1 cellular context compared by ENCODE assay signal in the genomic region with DNA sequence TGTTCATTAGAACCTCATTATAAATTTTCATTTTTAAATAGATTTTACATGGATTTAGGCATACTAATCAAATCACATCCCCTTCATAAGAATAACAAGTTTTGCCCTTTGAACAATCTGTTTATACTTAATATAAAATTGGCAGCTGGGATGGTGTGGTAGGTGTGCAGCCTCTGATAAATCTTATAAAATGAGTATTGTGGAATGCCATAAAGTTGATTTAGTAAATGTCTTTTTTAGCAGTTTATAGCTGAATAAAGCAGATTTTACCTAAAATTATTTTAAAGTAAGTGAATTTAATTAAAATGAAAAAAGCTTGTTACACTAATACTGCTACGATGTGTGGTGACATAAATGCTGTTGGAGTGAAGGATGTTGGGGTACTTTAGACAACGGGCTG.
TF ChIP-seq lines count a peak whose summit lies in the region.

No MANE protein-coding gene starts in this region.

TF ChIP-seq in K562, 482 proteins besides CTCF, POLR2A, EP300 and RAD21:
- TF ChIP-seq, protein P1, sequence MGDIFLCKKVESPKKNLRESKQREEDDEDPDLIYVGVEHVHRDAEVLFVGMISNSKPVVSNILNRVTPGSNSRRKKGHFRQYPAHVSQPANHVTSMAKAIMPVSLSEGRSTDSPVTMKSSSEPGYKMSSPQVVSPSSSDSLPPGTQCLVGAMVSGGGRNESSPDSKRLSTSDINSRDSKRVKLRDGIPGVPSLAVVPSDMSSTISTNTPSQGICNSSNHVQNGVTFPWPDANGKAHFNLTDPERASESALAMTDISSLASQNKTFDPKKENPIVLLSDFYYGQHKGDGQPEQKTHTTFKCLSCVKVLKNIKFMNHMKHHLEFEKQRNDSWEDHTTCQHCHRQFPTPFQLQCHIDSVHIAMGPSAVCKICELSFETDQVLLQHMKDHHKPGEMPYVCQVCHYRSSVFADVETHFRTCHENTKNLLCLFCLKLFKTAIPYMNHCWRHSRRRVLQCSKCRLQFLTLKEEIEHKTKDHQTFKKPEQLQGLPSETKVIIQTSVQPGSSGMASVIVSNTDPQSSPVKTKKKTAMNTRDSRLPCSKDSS (IDR thresholded peaks at IDR 0.05; ENCODE audit: low read depth, partially characterized antibody): no peak
- TF ChIP-seq SMC3 (conservative IDR thresholded peaks at IDR 0.05; ENCODE audit: insufficient read depth, low read depth, low read length) (no peak), ILF3 (IDR thresholded peaks at IDR 0.05; ENCODE audit: borderline replicate concordance) (0 out of 2 replicates have a peak, but pooled peaks have one; percentile 18), RBM22 (IDR thresholded peaks at IDR 0.05; ENCODE audit: low read depth, low read length, poor library complexity, severe bottlenecking) (peak; percentile 96), RBM15 (IDR thresholded peaks at IDR 0.05; ENCODE audit: insufficient read depth, low read length) (no peak), NFIX (CRISPR knock-in tag; IDR thresholded peaks at IDR 0.05; ENCODE audit: low read depth) (no peak), ADNP (tag; IDR thresholded peaks at IDR 0.05) (no peak), ASH1L (IDR thresholded peaks at IDR 0.05; ENCODE audit: borderline replicate concordance, low read depth, partially characterized antibody) (no peak), ELF2 (CRISPR knock-in tag; IDR thresholded peaks at IDR 0.05) (no peak), POLR2G (IDR thresholded peaks at IDR 0.05; ENCODE audit: low read depth, low read length) (peak; percentile 36)
